In genomic region chr6:166466178-166467122, GRCh38 we compare ENCODE assay signal across 12 cellular contexts.
DNase-seq lines count a peak whose midpoint lies in the region; ATAC-seq and TF ChIP-seq lines count a peak whose summit lies in the region.
"Had no signal": no experiment of that assay in that cellular context is flagged by ENCODE, and none has a peak within 500 bp of the region (broad histone marks: within the 10 kb centered on the region; RNA-seq: fewer than 3 reads in every experiment).

No MANE protein-coding gene starts in this region.

- no peak for DNase-seq in activated T-cell treated with anti-CD3 and anti-CD28 coated beads, Interleukin-2, amount 50 U/mL, for 72 hours
- DNase-seq in activated T-cell treated with anti-CD3 and anti-CD28 coated beads, Interleukin-2, amount 50 U/mL, for 48 hours = no peak
- DNase-seq in ascending aorta (ENCODE audit: low spot score in 2 of 2) (peak in 1 of 2 donors; percentile 75), iPS-NIHi11 (ENCODE audit: low spot score) (peak; percentile 53), type B pancreatic cell (ENCODE audit: extremely low spot score, unreplicated experiment) (peak; percentile 34), Peyer's patch (no peak)
- DNase-seq: activated CD4-positive, alpha-beta T cell treated with anti-CD3 and anti-CD28 coated beads, Interleukin-2, amount 50 U/mL, for 48 hours; NCI-H510A treated with DMSO at 0.1 percent for 48 hours had no signal

- H3K9me3 ChIP-seq in ascending aorta = no peaks in the 10 kb centered on the region
- no peaks in the 10 kb centered on the region for H3K9me3 ChIP-seq in Peyer's patch
- H3K9me3 ChIP-seq: neutrophil had no signal

- H3K4me1 ChIP-seq in ascending aorta (peaks cover 0 to 16% of the 10 kb centered on the region in 2 donors), Peyer's patch (no peaks in the 10 kb centered on the region)

- peaks cover 0 to 3% of the 10 kb centered on the region in 2 donors for H3K9me3 Mint-ChIP-seq in activated T-cell treated with anti-CD3 and anti-CD28 coated beads, Interleukin-2, amount 50 U/mL, for 72 hours
- H3K9me3 Mint-ChIP-seq in type B pancreatic cell = no peaks in the 10 kb centered on the region

- peak overlapping the region; percentile 64 to 75 for H3K27ac ChIP-seq in ascending aorta
- H3K27ac ChIP-seq in Peyer's patch = no peak overlapping the region
- H3K27ac ChIP-seq: C4-2B, neutrophil had no signal

- H3K36me3 ChIP-seq in ascending aorta (peaks cover 8 to 20% of the 10 kb centered on the region in 2 donors), Peyer's patch (no peaks in the 10 kb centered on the region)

- TF ChIP-seq POLR2A in Peyer's patch (IDR thresholded peaks at IDR 0.05) = no peak

- H3K4me3 Mint-ChIP-seq in activated T-cell treated with anti-CD3 and anti-CD28 coated beads, Interleukin-2, amount 50 U/mL, for 72 hours = no peak overlapping the region
- no peak overlapping the region for H3K4me3 Mint-ChIP-seq in type B pancreatic cell

- no peaks in the 10 kb centered on the region for H3K27me3 ChIP-seq in ascending aorta
- no peaks in the 10 kb centered on the region for H3K27me3 ChIP-seq in Peyer's patch
- H3K27me3 ChIP-seq: neutrophil had no signal

- no peaks in the 10 kb centered on the region for H3K27me3 Mint-ChIP-seq in activated T-cell treated with anti-CD3 and anti-CD28 coated beads, Interleukin-2, amount 50 U/mL, for 72 hours (ENCODE audit: low read depth)
- H3K27me3 Mint-ChIP-seq in type B pancreatic cell = no peaks in the 10 kb centered on the region

- TF ChIP-seq CTCF in ascending aorta (IDR thresholded peaks at IDR 0.05) (no peak), type B pancreatic cell (conservative IDR thresholded peaks at IDR 0.05) (no peak), Peyer's patch (IDR thresholded peaks at IDR 0.05) (no peak)

- peaks cover 0 to 2% of the 10 kb centered on the region in 2 donors for H3K36me3 Mint-ChIP-seq in activated T-cell treated with anti-CD3 and anti-CD28 coated beads, Interleukin-2, amount 50 U/mL, for 72 hours (ENCODE audit: insufficient read depth in 2 of 2)
- peaks cover 8% of the 10 kb centered on the region for H3K36me3 Mint-ChIP-seq in type B pancreatic cell

- no peak overlapping the region for H3K27ac Mint-ChIP-seq in activated T-cell treated with anti-CD3 and anti-CD28 coated beads, Interleukin-2, amount 50 U/mL, for 72 hours
- H3K27ac Mint-ChIP-seq in type B pancreatic cell = peak overlapping the region; percentile 61

- intact Hi-C loops in ascending aorta (cut with DNase I) = loop anchor here (1.0 to 5.0 kb wide), 3 partner anchors 83 to 161 kb away; partner anchors contain the start of gene RPS6KA2

- H3K4me3 ChIP-seq in ascending aorta = peak overlapping the region in 1 of 2 donors; percentile 33
- H3K4me3 ChIP-seq in Peyer's patch = no peak overlapping the region

- peak; percentile 72 to 73 for ATAC-seq in activated T-cell treated with anti-CD3 and anti-CD28 coated beads, Interleukin-2, amount 50 U/mL, for 72 hours (replicated peaks in 1 of 2)
- ATAC-seq in GM18498 (IDR thresholded peaks at IDR 0.05; ENCODE audit: unreplicated experiment) = no peak
- no peak for ATAC-seq in HG03442 (IDR thresholded peaks at IDR 0.05; ENCODE audit: unreplicated experiment)

- no peaks in the 10 kb centered on the region for H3K4me1 Mint-ChIP-seq in activated T-cell treated with anti-CD3 and anti-CD28 coated beads, Interleukin-2, amount 50 U/mL, for 72 hours (ENCODE audit: low read depth)
- H3K4me1 Mint-ChIP-seq in type B pancreatic cell (ENCODE audit: unreplicated experiment) = peaks cover 16% of the 10 kb centered on the region

Comparison
In these comparisons a context has a peak if more than half of its experiments do, and no peak if none do; other contexts are left out.
1. ATAC-seq: peak in activated T-cell treated with anti-CD3 and anti-CD28 coated beads, Interleukin-2, amount 50 U/mL, for 72 hours (2 of 2); none in GM18498 (single experiment) and HG03442 (single experiment).
2. DNase-seq: peak in iPS-NIHi11 (single experiment) and type B pancreatic cell (single experiment); none in activated T-cell treated with anti-CD3 and anti-CD28 coated beads, Interleukin-2, amount 50 U/mL, for 72 hours (0 of 2), activated T-cell treated with anti-CD3 and anti-CD28 coated beads, Interleukin-2, amount 50 U/mL, for 48 hours (0 of 2) and Peyer's patch (0 of 3).
3. H3K27ac ChIP-seq: peak in ascending aorta (2 of 2); none in Peyer's patch (0 of 4).